Comparison of ENCODE assay signal across 15 cellular contexts in genomic region chr5:6365977-6366590, GRCh38. TPM values are rescaled to one million over a fixed set of nuclear protein-coding genes. Genes with fewer than 3 reads are reported as not detected.
DNase-seq lines count a peak whose midpoint lies in the region; ATAC-seq, FAIRE-seq and TF ChIP-seq lines count a peak whose summit lies in the region.
"Had no signal": no experiment of that assay in that cellular context is flagged by ENCODE, and none has a peak within 500 bp of the region (broad histone marks: within the 10 kb centered on the region; RNA-seq: fewer than 3 reads in every experiment).

No MANE protein-coding gene starts in this region.

- no peaks in the 10 kb centered on the region for H3K27me3 ChIP-seq in right atrium auricular region
- H3K27me3 ChIP-seq in heart right ventricle: no peaks in the 10 kb centered on the region
- H3K27me3 ChIP-seq in effector memory CD4-positive, alpha-beta T cell (replicated peaks; ENCODE audit: control insufficient read depth, insufficient read depth, low read length, poor library complexity, severe bottlenecking): no peaks in the 10 kb centered on the region
- H3K27me3 ChIP-seq: SJCRH30 had no signal

- H3K36me3 ChIP-seq in right atrium auricular region (peaks cover 15% of the 10 kb centered on the region), heart right ventricle (peaks cover 0 to 78% (median 16%) of the 10 kb centered on the region in 9 donors)
- peaks cover 32% of the 10 kb centered on the region for H3K36me3 ChIP-seq in effector memory CD4-positive, alpha-beta T cell (ENCODE audit: control insufficient read depth, insufficient read depth, low read length)
- H3K36me3 ChIP-seq: SJCRH30 had no signal

- no peak for TF ChIP-seq CTCF in right atrium auricular region (IDR thresholded peaks at IDR 0.05)
- no peak for TF ChIP-seq CTCF in heart right ventricle (IDR thresholded peaks at IDR 0.05)

- no peaks in the 10 kb centered on the region for H3K9me3 ChIP-seq in right atrium auricular region
- H3K9me3 ChIP-seq in heart right ventricle: peaks cover 0 to 2% (median 0%) of the 10 kb centered on the region in 11 donors
- H3K9me3 ChIP-seq in effector memory CD4-positive, alpha-beta T cell (ENCODE audit: control insufficient read depth, low read length): no peaks in the 10 kb centered on the region
- H3K9me3 ChIP-seq: HAP-1, SJCRH30 had no signal

- H3K4me3 ChIP-seq in right atrium auricular region: no peak overlapping the region
- H3K4me3 ChIP-seq in heart right ventricle: no peak overlapping the region
- H3K4me3 ChIP-seq in effector memory CD4-positive, alpha-beta T cell (ENCODE audit: insufficient read depth, low read depth, low read length, poor library complexity, severe bottlenecking): no peak overlapping the region
- H3K4me3 ChIP-seq: HAP-1, SJCRH30 had no signal

- H3K27ac ChIP-seq in right atrium auricular region: no peak overlapping the region
- H3K27ac ChIP-seq in heart right ventricle: no peak overlapping the region
- no peak overlapping the region for H3K27ac ChIP-seq in effector memory CD4-positive, alpha-beta T cell (ENCODE audit: insufficient read depth, low read length, poor library complexity, severe bottlenecking)
- H3K27ac ChIP-seq: HL-60, SJCRH30 had no signal

- FAIRE-seq in GM19239 (lab: Jason Lieb, UNC): no peak

- H3K4me1 ChIP-seq in right atrium auricular region: no peaks in the 10 kb centered on the region
- H3K4me1 ChIP-seq in heart right ventricle: no peaks in the 10 kb centered on the region
- H3K4me1 ChIP-seq in effector memory CD4-positive, alpha-beta T cell (ENCODE audit: control insufficient read depth, insufficient read depth, low read length, poor library complexity, severe bottlenecking): peaks cover 1% of the 10 kb centered on the region
- H3K4me1 ChIP-seq: HAP-1, SJCRH30 had no signal

- intact Hi-C loops in heart right ventricle (cut with DNase I): loop anchor here in 1 of 10 donors (5.0 kb wide), 1 partner anchor 54 kb away; no protein-coding TSS in a partner anchor

- peak; percentile 43 for DNase-seq in right atrium auricular region (ENCODE audit: low spot score)
- no peak for DNase-seq in heart right ventricle
- DNase-seq in NCI-H345 treated with DMSO at 0.1 percent for 48 hours (lab: John Stamatoyannopoulos, UW; ENCODE audit: unreplicated experiment): peak; percentile 62
- peak; percentile 27 for DNase-seq in inferior parietal cortex (ENCODE audit: extremely low spot score)
- DNase-seq in GM19239 (ENCODE audit: insufficient read length, low spot score): no peak
- DNase-seq in effector memory CD4-positive, alpha-beta T cell: no peak
- DNase-seq: midbrain; NCI-H524 treated with DMSO at 0.1 percent for 48 hours; SJCRH30; stimulated activated CD4-positive, alpha-beta T cell treated with anti-CD3 and anti-CD28 coated beads, Interleukin-4, amount 100 ng/mL, for 1 hour; stimulated activated naive CD4-positive, alpha-beta T cell treated with Interleukin-2 at 50 U/mL for 16 hours had no signal

- ATAC-seq in heart right ventricle (no peak), HG02763 (IDR thresholded peaks at IDR 0.05; ENCODE audit: unreplicated experiment) (no peak), GM19328 (IDR thresholded peaks at IDR 0.05; ENCODE audit: unreplicated experiment) (no peak)

- WGBS in heart right ventricle, 2 donors: 81 to 82% methylated on average over 16 of the region's 16 CpGs

RNA-seq across cellular contexts. Expression of gene MED10, which starts 12.3 kb away (rescaled TPM):
- 10 to 100 TPM; 14.2 to 17.4 TPM for total RNA-seq in right atrium auricular region
- total RNA-seq in heart right ventricle: 10 to 100 TPM; 15.3 to 29.5 (median 22.4) TPM
- polyA plus RNA-seq in heart right ventricle: 10 to 100 TPM; 27.8 to 45.4 TPM

Comparison
In these comparisons a context has a peak if more than half of its experiments do, and no peak if none do; other contexts are left out.
1. DNase-seq: peak in right atrium auricular region (single experiment), NCI-H345 treated with DMSO at 0.1 percent for 48 hours (single experiment) and inferior parietal cortex (single experiment); none in heart right ventricle (0 of 2), GM19239 (single experiment) and effector memory CD4-positive, alpha-beta T cell (0 of 3).